Comparison of ENCODE assay signal across 1 cellular context in genomic region chr5:14594378-14595074, GRCh38.
TF ChIP-seq lines count a peak whose summit lies in the region.

No MANE protein-coding gene starts in this region.

TF ChIP-seq in HepG2, 621 proteins besides CTCF, POLR2A, EP300 and RAD21 (continued from another document):
- TF ChIP-seq, protein P1, sequence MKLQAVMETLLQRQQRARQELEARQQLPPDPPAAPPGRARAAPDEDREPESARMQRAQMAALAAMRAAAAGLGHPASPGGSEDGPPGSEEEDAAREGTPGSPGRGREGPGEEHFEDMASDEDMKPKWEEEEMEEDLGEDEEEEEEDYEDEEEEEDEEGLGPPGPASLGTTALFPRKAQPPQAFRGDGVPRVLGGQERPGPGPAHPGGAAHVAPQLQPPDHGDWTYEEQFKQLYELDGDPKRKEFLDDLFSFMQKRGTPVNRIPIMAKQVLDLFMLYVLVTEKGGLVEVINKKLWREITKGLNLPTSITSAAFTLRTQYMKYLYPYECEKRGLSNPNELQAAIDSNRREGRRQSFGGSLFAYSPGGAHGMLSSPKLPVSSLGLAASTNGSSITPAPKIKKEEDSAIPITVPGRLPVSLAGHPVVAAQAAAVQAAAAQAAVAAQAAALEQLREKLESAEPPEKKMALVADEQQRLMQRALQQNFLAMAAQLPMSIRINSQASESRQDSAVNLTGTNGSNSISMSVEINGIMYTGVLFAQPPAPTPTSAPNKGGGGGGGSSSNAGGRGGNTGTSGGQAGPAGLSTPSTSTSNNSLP (IDR thresholded peaks at IDR 0.05; ENCODE audit: low read depth, low read length) = no peak
- TF ChIP-seq, protein P2, sequence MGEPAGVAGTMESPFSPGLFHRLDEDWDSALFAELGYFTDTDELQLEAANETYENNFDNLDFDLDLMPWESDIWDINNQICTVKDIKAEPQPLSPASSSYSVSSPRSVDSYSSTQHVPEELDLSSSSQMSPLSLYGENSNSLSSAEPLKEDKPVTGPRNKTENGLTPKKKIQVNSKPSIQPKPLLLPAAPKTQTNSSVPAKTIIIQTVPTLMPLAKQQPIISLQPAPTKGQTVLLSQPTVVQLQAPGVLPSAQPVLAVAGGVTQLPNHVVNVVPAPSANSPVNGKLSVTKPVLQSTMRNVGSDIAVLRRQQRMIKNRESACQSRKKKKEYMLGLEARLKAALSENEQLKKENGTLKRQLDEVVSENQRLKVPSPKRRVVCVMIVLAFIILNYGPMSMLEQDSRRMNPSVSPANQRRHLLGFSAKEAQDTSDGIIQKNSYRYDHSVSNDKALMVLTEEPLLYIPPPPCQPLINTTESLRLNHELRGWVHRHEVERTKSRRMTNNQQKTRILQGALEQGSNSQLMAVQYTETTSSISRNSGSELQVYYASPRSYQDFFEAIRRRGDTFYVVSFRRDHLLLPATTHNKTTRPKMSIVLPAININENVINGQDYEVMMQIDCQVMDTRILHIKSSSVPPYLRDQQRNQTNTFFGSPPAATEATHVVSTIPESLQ (CRISPR knock-in tag; conservative IDR thresholded peaks at IDR 0.05) = no peak
- no peak for TF ChIP-seq KDM6A (CRISPR knock-in tag; IDR thresholded peaks at IDR 0.05; ENCODE audit: low read depth)
- TF ChIP-seq ZNF329 (CRISPR knock-in tag; IDR thresholded peaks at IDR 0.05; ENCODE audit: low read depth) = no peak
